ENCODE assay signal across 9 cellular contexts in the genomic region with DNA sequence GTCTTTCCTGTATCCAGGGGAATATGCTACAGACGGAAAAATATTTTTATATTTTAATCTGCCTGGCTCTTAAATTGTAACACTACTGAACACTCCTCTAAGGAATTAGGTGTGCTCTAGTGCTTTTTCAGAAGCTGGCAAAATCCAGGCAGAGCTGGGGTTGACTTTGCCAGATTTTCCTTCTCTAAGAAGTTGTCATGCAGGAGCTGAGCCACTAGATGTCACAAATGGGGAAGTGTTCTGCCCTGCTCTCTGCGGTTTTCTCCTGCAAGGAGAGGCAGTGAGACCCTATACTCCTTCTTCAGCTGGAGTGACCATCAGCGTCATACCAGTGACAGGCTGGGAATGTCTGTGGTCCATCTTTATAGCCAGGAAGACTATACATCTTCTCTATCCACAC.
DNase-seq lines count a peak whose midpoint lies in the region; ATAC-seq and TF ChIP-seq lines count a peak whose summit lies in the region.
"Had no signal": no experiment of that assay in that cellular context is flagged by ENCODE, and none has a peak within 500 bp of the region (broad histone marks: within the 10 kb centered on the region; RNA-seq: fewer than 3 reads in every experiment).

No MANE protein-coding gene starts in this region.

- H3K27ac ChIP-seq in DND-41 (ENCODE audit: low read length) (no peak overlapping the region), HEK293 (ENCODE audit: extremely low read depth, low read depth, low read length) (no peak overlapping the region)
- H3K27ac ChIP-seq: ovary had no signal

- H3K27me3 ChIP-seq in DND-41 (ENCODE audit: insufficient read depth, low read length, poor library complexity): no peaks in the 10 kb centered on the region
- H3K27me3 ChIP-seq: ovary had no signal

- ATAC-seq in DND-41 (ENCODE audit: insufficient read depth, low read depth): peak; percentile 69; the same call in 2 of the 3 replicates
- ATAC-seq in HG03108 (IDR thresholded peaks at IDR 0.05; ENCODE audit: unreplicated experiment): no peak
- ATAC-seq in activated CD8-positive, alpha-beta memory T cell treated with anti-CD3 and anti-CD28 coated beads, Interleukin-2, amount 10 ng/mL, durations not matched to agents 7 days and 5 days: no peak

- peaks cover 0 to 3% (median 0%) of the 10 kb centered on the region in 5 experiments for H3K9me3 Mint-ChIP-seq in brain
- H3K9me3 Mint-ChIP-seq in activated CD8-positive, alpha-beta memory T cell treated with anti-CD3 and anti-CD28 coated beads, Interleukin-2, amount 10 ng/mL, durations not matched to agents 7 days and 5 days (ENCODE audit: low read depth): peaks cover 2% of the 10 kb centered on the region

- H3K4me1 Mint-ChIP-seq in brain: peaks cover 26% of the 10 kb centered on the region
- no peaks in the 10 kb centered on the region for H3K4me1 Mint-ChIP-seq in activated CD8-positive, alpha-beta memory T cell treated with anti-CD3 and anti-CD28 coated beads, Interleukin-2, amount 10 ng/mL, durations not matched to agents 7 days and 5 days

- H3K27ac Mint-ChIP-seq in brain: peak overlapping the region in 3 of 5 experiments; percentile 45 to 72 (median 53)
- H3K27ac Mint-ChIP-seq in activated CD8-positive, alpha-beta memory T cell treated with anti-CD3 and anti-CD28 coated beads, Interleukin-2, amount 10 ng/mL, durations not matched to agents 7 days and 5 days: no peak overlapping the region

- CTCF ChIA-PET in HEK293 (lab: Yijun Ruan, JAX): interaction anchor here (0.6 to 1.8 kb wide), 18 partner anchors 12 to 1508 kb away, joined by 3 to 7 read pairs (median 3); no protein-coding TSS in a partner anchor
- CTCF ChIA-PET in activated CD8-positive, alpha-beta memory T cell treated with anti-CD3 and anti-CD28 coated beads, Interleukin-2, amount 10 ng/mL, durations not matched to agents 7 days and 5 days (lab: Charles Lee): no interaction called here

- H3K4me1 ChIP-seq in DND-41 (ENCODE audit: insufficient read depth, low read length) (no peaks in the 10 kb centered on the region), HEK293 (ENCODE audit: control insufficient read depth, insufficient read depth, low read length) (no peaks in the 10 kb centered on the region)

- no peak overlapping the region for H3K4me3 ChIP-seq in DND-41 (ENCODE audit: low read depth in 1 of 2, low read length in 2 of 2)
- no peak overlapping the region for H3K4me3 ChIP-seq in HEK293 (ENCODE audit: low read depth, low read length)
- H3K4me3 ChIP-seq: ovary had no signal

- no peak overlapping the region for H3K4me2 ChIP-seq in DND-41 (ENCODE audit: insufficient read depth, low read length)

- H4K20me1 ChIP-seq in DND-41 (ENCODE audit: insufficient read depth, low read length): no peaks in the 10 kb centered on the region

- H2AFZ ChIP-seq in DND-41 (ENCODE audit: low read depth, low read length): no peak overlapping the region

- no peak overlapping the region for H3K4me3 Mint-ChIP-seq in brain
- H3K4me3 Mint-ChIP-seq in activated CD8-positive, alpha-beta memory T cell treated with anti-CD3 and anti-CD28 coated beads, Interleukin-2, amount 10 ng/mL, durations not matched to agents 7 days and 5 days: no peak overlapping the region

- POLR2A ChIA-PET in HEK293 (lab: Yijun Ruan, JAX): no interaction called here

- no peaks in the 10 kb centered on the region for H3K27me3 Mint-ChIP-seq in brain
- no peaks in the 10 kb centered on the region for H3K27me3 Mint-ChIP-seq in activated CD8-positive, alpha-beta memory T cell treated with anti-CD3 and anti-CD28 coated beads, Interleukin-2, amount 10 ng/mL, durations not matched to agents 7 days and 5 days

- H3K79me2 ChIP-seq in DND-41 (ENCODE audit: insufficient read depth, low read length): no peaks in the 10 kb centered on the region

- H3K9ac ChIP-seq in DND-41 (ENCODE audit: low read depth, low read length): no peak overlapping the region

- no peaks in the 10 kb centered on the region for H3K9me3 ChIP-seq in DND-41 (ENCODE audit: insufficient read depth, low read length, severe bottlenecking)
- H3K9me3 ChIP-seq in HEK293 (ENCODE audit: control insufficient read depth, insufficient read depth, low read depth, low read length): no peaks in the 10 kb centered on the region
- H3K9me3 ChIP-seq: ovary had no signal

- DNase-seq in DND-41 (peak; percentile 28), NCI-H510A treated with DMSO at 0.1 percent for 48 hours (lab: John Stamatoyannopoulos, UW) (peak; percentile 63), kidney glomerular epithelial cell (lab: John Stamatoyannopoulos, UW) (peak; percentile 20), NCI-H2029 (lab: John Stamatoyannopoulos, UW) (no peak)
- DNase-seq in activated CD8-positive, alpha-beta memory T cell treated with anti-CD3 and anti-CD28 coated beads, Interleukin-2, amount 10 ng/mL, durations not matched to agents 7 days and 5 days: no peak

- H3K36me3 Mint-ChIP-seq in brain: no peaks in the 10 kb centered on the region
- no peaks in the 10 kb centered on the region for H3K36me3 Mint-ChIP-seq in activated CD8-positive, alpha-beta memory T cell treated with anti-CD3 and anti-CD28 coated beads, Interleukin-2, amount 10 ng/mL, durations not matched to agents 7 days and 5 days

- peak; percentile 62 for TF ChIP-seq CTCF in DND-41 (IDR thresholded peaks at IDR 0.05; ENCODE audit: borderline replicate concordance, extremely low read depth, low read length, poor library complexity, severe bottlenecking)
- TF ChIP-seq CTCF in HEK293 (tag by site-specific recombination; IDR thresholded peaks at IDR 0.05): 0 out of 2 replicates have a peak, but pooled peaks have one; percentile 11
- peak; percentile 33 to 72 for TF ChIP-seq CTCF in brain (conservative IDR thresholded peaks at IDR 0.05)

- H3K36me3 ChIP-seq in DND-41 (ENCODE audit: insufficient read depth, low read length) (no peaks in the 10 kb centered on the region), HEK293 (ENCODE audit: control insufficient read depth in 2 of 2, insufficient read depth in 1 of 2, low read length in 2 of 2) (no peaks in the 10 kb centered on the region)
- H3K36me3 ChIP-seq: ovary had no signal

TF ChIP-seq in HEK293, 187 proteins besides CTCF, POLR2A, EP300 and RAD21:
- TF ChIP-seq ZNF37A (tag by site-specific recombination; IDR thresholded peaks at IDR 0.05): no peak
- TF ChIP-seq ZNF391 (tag by site-specific recombination; IDR thresholded peaks at IDR 0.05; ENCODE audit: borderline replicate concordance, low read depth): no peak
- 0 out of 2 replicates have a peak, but pooled peaks have one; percentile 36 for TF ChIP-seq ZNF561 (tag by site-specific recombination; IDR thresholded peaks at IDR 0.05; ENCODE audit: borderline replicate concordance)
- TF ChIP-seq, protein P1, sequence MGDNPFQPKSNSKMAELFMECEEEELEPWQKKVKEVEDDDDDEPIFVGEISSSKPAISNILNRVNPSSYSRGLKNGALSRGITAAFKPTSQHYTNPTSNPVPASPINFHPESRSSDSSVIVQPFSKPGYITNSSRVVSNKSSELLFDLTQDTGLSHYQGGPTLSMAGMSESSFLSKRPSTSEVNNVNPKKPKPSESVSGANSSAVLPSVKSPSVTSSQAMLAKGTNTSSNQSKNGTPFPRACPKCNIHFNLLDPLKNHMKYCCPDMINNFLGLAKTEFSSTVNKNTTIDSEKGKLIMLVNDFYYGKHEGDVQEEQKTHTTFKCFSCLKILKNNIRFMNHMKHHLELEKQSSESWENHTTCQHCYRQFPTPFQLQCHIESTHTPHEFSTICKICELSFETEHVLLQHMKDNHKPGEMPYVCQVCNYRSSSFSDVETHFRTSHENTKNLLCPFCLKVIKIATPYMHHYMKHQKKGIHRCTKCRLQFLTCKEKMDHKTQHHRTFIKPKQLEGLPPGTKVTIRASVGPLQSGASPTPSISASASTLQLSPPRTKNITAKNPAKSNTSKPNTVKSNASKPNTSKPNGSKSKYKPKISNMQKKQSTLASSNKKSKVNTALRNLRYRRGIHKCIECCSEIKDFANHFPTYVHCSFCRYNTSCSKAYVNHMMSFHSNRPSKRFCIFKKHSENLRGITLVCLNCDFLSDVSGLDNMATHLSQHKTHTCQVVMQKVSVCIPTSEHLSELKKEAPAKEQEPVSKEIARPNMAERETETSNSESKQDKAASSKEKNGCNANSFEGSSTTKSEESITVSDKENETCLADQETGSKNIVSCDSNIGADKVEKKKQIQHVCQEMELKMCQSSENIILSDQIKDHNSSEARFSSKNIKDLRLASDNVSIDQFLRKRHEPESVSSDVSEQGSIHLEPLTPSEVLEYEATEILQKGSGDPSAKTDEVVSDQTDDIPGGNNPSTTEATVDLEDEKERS (tag by site-specific recombination; IDR thresholded peaks at IDR 0.05): no peak
- TF ChIP-seq SP3 (tag by site-specific recombination; IDR thresholded peaks at IDR 0.05): no peak
- peak; percentile 52 for TF ChIP-seq ZNF654 (tag by site-specific recombination; IDR thresholded peaks at IDR 0.05; ENCODE audit: low read depth)
- TF ChIP-seq ZBTB21 (tag by site-specific recombination; IDR thresholded peaks at IDR 0.05): no peak
- TF ChIP-seq IKZF3 (tag by site-specific recombination; IDR thresholded peaks at IDR 0.05): 0 out of 2 replicates have a peak, but pooled peaks have one; percentile 18
- TF ChIP-seq ZBTB17 (tag by site-specific recombination; IDR thresholded peaks at IDR 0.05): no peak
TF ChIP-seq in HEK293: peak in this region for 3.

Comparison
In these comparisons a context has a peak if more than half of its experiments do, and no peak if none do; other contexts are left out.
1. DNase-seq: peak in DND-41 (single experiment), NCI-H510A treated with DMSO at 0.1 percent for 48 hours (single experiment) and kidney glomerular epithelial cell (single experiment); none in NCI-H2029 (single experiment) and activated CD8-positive, alpha-beta memory T cell treated with anti-CD3 and anti-CD28 coated beads, Interleukin-2, amount 10 ng/mL, durations not matched to agents 7 days and 5 days (single experiment).
2. CTCF ChIP-seq: peak in every context shown above with its lines; median percentile 62 in DND-41; 52 in brain; 11 in HEK293.